Comparison of ENCODE assay signal across 9 cellular contexts in the genomic region with DNA sequence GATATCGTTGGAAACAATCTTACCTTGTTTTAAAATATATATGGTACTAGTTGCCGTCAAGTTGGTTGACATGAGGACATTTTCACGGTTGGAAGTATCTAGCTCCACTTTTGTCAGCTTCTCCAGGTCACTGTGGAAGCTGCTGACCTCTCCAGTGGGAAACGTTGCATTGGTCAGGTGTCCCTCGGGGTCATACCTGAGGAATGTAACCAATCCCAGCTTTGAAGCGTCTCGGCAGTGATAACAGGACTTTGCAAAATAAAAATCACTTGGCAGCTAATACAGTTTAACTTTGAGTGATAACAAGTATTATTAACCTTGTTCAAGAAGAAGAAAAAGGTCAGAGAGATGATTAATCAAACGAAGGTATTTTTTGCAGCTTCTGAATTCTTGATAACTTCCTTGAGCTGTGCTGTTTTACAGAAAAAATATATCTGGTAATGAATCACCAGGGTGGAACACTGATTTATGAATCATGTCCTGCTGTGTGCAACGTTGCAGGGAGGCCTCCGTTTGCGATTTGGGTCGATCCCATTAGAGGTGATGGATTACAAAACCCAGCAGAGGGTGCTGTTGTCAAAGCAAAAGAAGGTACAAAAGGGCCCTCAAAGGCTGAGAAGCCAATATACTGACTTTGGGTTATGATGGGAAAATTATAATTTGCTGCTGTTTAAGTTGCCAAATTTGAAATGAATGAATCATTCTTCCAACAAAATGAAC.
A peak's percentile ranks its signal among the peaks of the same experiment; 100 is the strongest.
DNase-seq lines count a peak whose midpoint lies in the region; ATAC-seq and TF ChIP-seq lines count a peak whose summit lies in the region.
"Had no signal": no experiment of that assay in that cellular context is flagged by ENCODE, and none has a peak within 500 bp of the region (broad histone marks: within the 10 kb centered on the region; RNA-seq: fewer than 3 reads in every experiment).

No MANE protein-coding gene starts in this region.

- H3K27me3 ChIP-seq in Panc1 (ENCODE audit: control insufficient read depth, insufficient read depth, low read length): no peaks in the 10 kb centered on the region

- CTCF ChIA-PET in Panc1 (lab: Charles Lee): no interaction called here

- POLR2A ChIA-PET in Panc1 (lab: Charles Lee): no interaction called here

- TF ChIP-seq CTCF in Panc1 (IDR thresholded peaks at IDR 0.05): peak; percentile 66
- peak; percentile 32 for TF ChIP-seq CTCF in foreskin fibroblast (IDR thresholded peaks at IDR 0.05; ENCODE audit: low read depth, low read length)
- TF ChIP-seq CTCF in progenitor cell of endocrine pancreas (IDR thresholded peaks at IDR 0.05; ENCODE audit: unreplicated experiment): peak; percentile 87

- no peaks in the 10 kb centered on the region for H3K9me3 ChIP-seq in Panc1 (ENCODE audit: control insufficient read depth, insufficient read depth, low read depth, low read length)

- H3K9me3 Mint-ChIP-seq in activated T-helper 1 cell treated with anti-CD3 and anti-CD28 coated beads, Interleukin-12 subunit alpha, Interleukin-12 subunit beta, Interleukin-2, Interleukin-4 antibody, amounts not matched to agents 30 ng/mL and 10 ng/mL and 1 ng/mL, durations not matched to agents 14 hours and 24 hours and 36 hours: no peaks in the 10 kb centered on the region
- H3K9me3 Mint-ChIP-seq in progenitor cell of endocrine pancreas (ENCODE audit: low read depth): peaks cover 3% of the 10 kb centered on the region
- H3K9me3 Mint-ChIP-seq: dendritic cell treated with granulocyte-macrophage colony-stimulating factor and Interleukin-4, amounts not matched to agents 40 ng/mL and 50 ng/mL, for 4 days had no signal

- peaks cover 9% of the 10 kb centered on the region for H3K4me1 Mint-ChIP-seq in activated T-helper 1 cell treated with anti-CD3 and anti-CD28 coated beads, Interleukin-12 subunit alpha, Interleukin-12 subunit beta, Interleukin-2, Interleukin-4 antibody, amounts not matched to agents 30 ng/mL and 10 ng/mL and 1 ng/mL, durations not matched to agents 14 hours and 24 hours and 36 hours (ENCODE audit: low read depth)
- H3K4me1 Mint-ChIP-seq in progenitor cell of endocrine pancreas (ENCODE audit: low read depth): peaks cover 6% of the 10 kb centered on the region

- H3K27ac Mint-ChIP-seq in activated T-helper 1 cell treated with anti-CD3 and anti-CD28 coated beads, Interleukin-12 subunit alpha, Interleukin-12 subunit beta, Interleukin-2, Interleukin-4 antibody, amounts not matched to agents 30 ng/mL and 10 ng/mL and 1 ng/mL, durations not matched to agents 14 hours and 24 hours and 36 hours: no peak overlapping the region
- H3K27ac Mint-ChIP-seq in progenitor cell of endocrine pancreas: no peak overlapping the region
- H3K27ac Mint-ChIP-seq: dendritic cell treated with granulocyte-macrophage colony-stimulating factor and Interleukin-4, amounts not matched to agents 40 ng/mL and 50 ng/mL, for 4 days had no signal

- no peaks in the 10 kb centered on the region for H3K36me3 ChIP-seq in Panc1 (ENCODE audit: control insufficient read depth, insufficient read depth, low read length)

- H3K27ac ChIP-seq in Panc1 (ENCODE audit: low read length): no peak overlapping the region

- H3K27me3 Mint-ChIP-seq in activated T-helper 1 cell treated with anti-CD3 and anti-CD28 coated beads, Interleukin-12 subunit alpha, Interleukin-12 subunit beta, Interleukin-2, Interleukin-4 antibody, amounts not matched to agents 30 ng/mL and 10 ng/mL and 1 ng/mL, durations not matched to agents 14 hours and 24 hours and 36 hours (ENCODE audit: insufficient read depth): no peaks in the 10 kb centered on the region
- peaks cover 14% of the 10 kb centered on the region for H3K27me3 Mint-ChIP-seq in progenitor cell of endocrine pancreas
- H3K27me3 Mint-ChIP-seq: dendritic cell treated with granulocyte-macrophage colony-stimulating factor and Interleukin-4, amounts not matched to agents 40 ng/mL and 50 ng/mL, for 4 days had no signal

- H3K36me3 Mint-ChIP-seq in activated T-helper 1 cell treated with anti-CD3 and anti-CD28 coated beads, Interleukin-12 subunit alpha, Interleukin-12 subunit beta, Interleukin-2, Interleukin-4 antibody, amounts not matched to agents 30 ng/mL and 10 ng/mL and 1 ng/mL, durations not matched to agents 14 hours and 24 hours and 36 hours (ENCODE audit: low read depth): no peaks in the 10 kb centered on the region
- no peaks in the 10 kb centered on the region for H3K36me3 Mint-ChIP-seq in progenitor cell of endocrine pancreas (ENCODE audit: insufficient read depth)

- H3K4me3 Mint-ChIP-seq in activated T-helper 1 cell treated with anti-CD3 and anti-CD28 coated beads, Interleukin-12 subunit alpha, Interleukin-12 subunit beta, Interleukin-2, Interleukin-4 antibody, amounts not matched to agents 30 ng/mL and 10 ng/mL and 1 ng/mL, durations not matched to agents 14 hours and 24 hours and 36 hours: no peak overlapping the region
- H3K4me3 Mint-ChIP-seq in progenitor cell of endocrine pancreas (ENCODE audit: low read depth): no peak overlapping the region
- H3K4me3 Mint-ChIP-seq: dendritic cell treated with granulocyte-macrophage colony-stimulating factor and Interleukin-4, amounts not matched to agents 40 ng/mL and 50 ng/mL, for 4 days had no signal

- ATAC-seq in GM19395 (IDR thresholded peaks at IDR 0.05; ENCODE audit: unreplicated experiment): peak; percentile 92
- ATAC-seq in Panc1: peak; percentile 93

- in situ Hi-C loops in Panc1 (cut with HindIII; ENCODE audit: low pct_unique_long_range_greater_than_20kb, low sequenced_read_pairs): no loop called here

- DNase-seq in COLO668 (lab: John Stamatoyannopoulos, UW; ENCODE audit: unreplicated experiment) (peak; percentile 59), HT-29 (ENCODE audit: low spot score) (peak; percentile 76), Panc1 (ENCODE audit: low read depth, low spot score) (peak; percentile 47), foreskin fibroblast (peak; percentile 13 to 80), progenitor cell of endocrine pancreas (ENCODE audit: low spot score, unreplicated experiment) (peak; percentile 50), ureter (ENCODE audit: low spot score) (peak; percentile 65)
- peak; percentile 27 for DNase-seq in activated T-helper 1 cell treated with anti-CD3 and anti-CD28 coated beads, Interleukin-12 subunit alpha, Interleukin-12 subunit beta, Interleukin-2, Interleukin-4 antibody, amounts not matched to agents 30 ng/mL and 10 ng/mL and 1 ng/mL, durations not matched to agents 14 hours and 24 hours and 36 hours (ENCODE audit: low spot score)

- BruUV-seq in Panc1 (replicated peaks; lab: Mats Ljungman, UMichigan): no TSS peak

- no peak overlapping the region for H3K4me3 ChIP-seq in Panc1 (ENCODE audit: low read depth in 2 of 2, low read length in 2 of 2)
- H3K4me3 ChIP-seq in foreskin fibroblast (ENCODE audit: low read depth in 1 of 2, low read length in 2 of 2): no peak overlapping the region

- intact Hi-C loops in Panc1 (cut with micrococcal nuclease; ENCODE audit: unreplicated experiment): loop anchor here (1.0 kb wide), 1 partner anchor 725 kb away; no protein-coding TSS in a partner anchor
- intact Hi-C loops in activated T-helper 1 cell treated with anti-CD3 and anti-CD28 coated beads, Interleukin-12 subunit alpha, Interleukin-12 subunit beta, Interleukin-2, Interleukin-4 antibody, amounts not matched to agents 30 ng/mL and 10 ng/mL and 1 ng/mL, durations not matched to agents 14 hours and 24 hours and 36 hours (cut with micrococcal nuclease): loop anchor here (1.0 to 10.0 kb wide), 5 partner anchors 11 to 725 kb away; no protein-coding TSS in a partner anchor

- no peaks in the 10 kb centered on the region for H3K4me1 ChIP-seq in Panc1 (ENCODE audit: control insufficient read depth, insufficient read depth, low read length)

Comparison
In these comparisons a context has a peak if more than half of its experiments do, and no peak if none do; other contexts are left out.
1. CTCF ChIP-seq: peak in every context shown above with its lines; median percentile 87 in progenitor cell of endocrine pancreas; 66 in Panc1; 32 in foreskin fibroblast.